13 cellular contexts compared by ENCODE assay signal in genomic region chr1:160460214-160460642, GRCh38. TPM values are rescaled to one million over a fixed set of nuclear protein-coding genes. Genes with fewer than 3 reads are reported as not detected.
DNase-seq lines count a peak whose midpoint lies in the region; ATAC-seq lines count a peak whose summit lies in the region.
"Had no signal": no experiment of that assay in that cellular context is flagged by ENCODE, and none has a peak within 500 bp of the region (broad histone marks: within the 10 kb centered on the region; RNA-seq: fewer than 3 reads in every experiment).

No MANE protein-coding gene starts in this region.

- no peak overlapping the region for H2BK120ac ChIP-seq in neuronal stem cell (ENCODE audit: low read depth, low read length)

- peaks cover 0 to 4% (median 0%) of the 10 kb centered on the region in 3 experiments for H3K27me3 ChIP-seq in neuronal stem cell (ENCODE audit: control insufficient read depth in 3 of 3, insufficient read depth in 3 of 3, low read depth in 1 of 3, low read length in 3 of 3)
- H3K27me3 ChIP-seq: upper lobe of left lung had no signal

- no peaks in the 10 kb centered on the region for H3K27me3 Mint-ChIP-seq in activated CD4-positive, alpha-beta T cell treated with anti-CD3 and anti-CD28 coated beads, Interleukin-2, amount 10 ng/mL, durations not matched to agents 7 days and 5 days
- H3K27me3 Mint-ChIP-seq in activated T-helper 17 cell treated with anti-CD3 and anti-CD28 coated beads, Interleukin-2, amount 50 U/mL, for 72 hours, result no peaks in the 10 kb centered on the region

- no peak overlapping the region for H4K91ac ChIP-seq in neuronal stem cell (ENCODE audit: low read depth, low read length, poor library complexity)

- H3K18ac ChIP-seq in neuronal stem cell (ENCODE audit: low read length), result no peak overlapping the region

- no peak for DNase-seq in activated CD4-positive, alpha-beta T cell treated with anti-CD3 and anti-CD28 coated beads, Interleukin-2, amount 10 ng/mL, durations not matched to agents 7 days and 5 days
- no peak for DNase-seq in activated CD4-positive, alpha-beta T cell treated with anti-CD3 and anti-CD28 coated beads, Interleukin-2, amount 50 U/mL, for 1 hour
- DNase-seq in neuronal stem cell (ENCODE audit: low spot score), result no peak
- DNase-seq in mucosa of gallbladder (ENCODE audit: low spot score), result no peak
- no peak for DNase-seq in foreskin melanocyte
- no peak for DNase-seq in NCI-H187 treated with DMSO at 0.1 percent for 48 hours (lab: John Stamatoyannopoulos, UW)
- DNase-seq: amniotic stem cell, DMS153, NCI-H69, SHP77 treated with DMSO at 0.1 percent for 48 hours had no signal

- peak; percentile 53 for ATAC-seq in HG02610 (IDR thresholded peaks at IDR 0.05; ENCODE audit: unreplicated experiment)
- ATAC-seq in activated T-helper 17 cell treated with anti-CD3 and anti-CD28 coated beads, Interleukin-2, amount 50 U/mL, for 72 hours (replicated peaks), result peak; percentile 53

- no peak overlapping the region for H3K4me2 ChIP-seq in neuronal stem cell (ENCODE audit: insufficient read depth, low read length, poor library complexity, severe bottlenecking)

- no peak overlapping the region for H2BK12ac ChIP-seq in neuronal stem cell (ENCODE audit: low read length)

- H2BK5ac ChIP-seq in neuronal stem cell (ENCODE audit: low read length), result no peak overlapping the region

- no peaks in the 10 kb centered on the region for H3K9me3 Mint-ChIP-seq in activated CD4-positive, alpha-beta T cell treated with anti-CD3 and anti-CD28 coated beads, Interleukin-2, amount 10 ng/mL, durations not matched to agents 7 days and 5 days
- H3K9me3 Mint-ChIP-seq in activated T-helper 17 cell treated with anti-CD3 and anti-CD28 coated beads, Interleukin-2, amount 50 U/mL, for 72 hours, result no peaks in the 10 kb centered on the region

- no peak overlapping the region for H3K4me3 ChIP-seq in neuronal stem cell (ENCODE audit: low read length in 2 of 2)
- H3K4me3 ChIP-seq: upper lobe of left lung had no signal

- no peak overlapping the region for H3K14ac ChIP-seq in neuronal stem cell (ENCODE audit: low read length)

- POLR2A ChIA-PET in activated CD4-positive, alpha-beta T cell treated with anti-CD3 and anti-CD28 coated beads, Interleukin-2, amount 10 ng/mL, durations not matched to agents 7 days and 5 days (lab: Charles Lee), result interaction anchor here (0.6 kb wide), 1 partner anchor 15 kb away, joined by 3 read pairs; no protein-coding TSS in a partner anchor

- no peak overlapping the region for H2AK5ac ChIP-seq in neuronal stem cell (ENCODE audit: low read depth, low read length)

- H3K36me3 Mint-ChIP-seq in activated CD4-positive, alpha-beta T cell treated with anti-CD3 and anti-CD28 coated beads, Interleukin-2, amount 10 ng/mL, durations not matched to agents 7 days and 5 days (ENCODE audit: low read depth), result peaks cover 2% of the 10 kb centered on the region
- H3K36me3 Mint-ChIP-seq in activated T-helper 17 cell treated with anti-CD3 and anti-CD28 coated beads, Interleukin-2, amount 50 U/mL, for 72 hours (ENCODE audit: low read depth), result peaks cover 7% of the 10 kb centered on the region

- no peaks in the 10 kb centered on the region for H3K79me1 ChIP-seq in neuronal stem cell (ENCODE audit: low read depth, low read length)

- peak overlapping the region; percentile 94 for H3K27ac Mint-ChIP-seq in activated CD4-positive, alpha-beta T cell treated with anti-CD3 and anti-CD28 coated beads, Interleukin-2, amount 10 ng/mL, durations not matched to agents 7 days and 5 days
- peak overlapping the region; percentile 97 for H3K27ac Mint-ChIP-seq in activated T-helper 17 cell treated with anti-CD3 and anti-CD28 coated beads, Interleukin-2, amount 50 U/mL, for 72 hours

- no peak overlapping the region for H4K8ac ChIP-seq in neuronal stem cell (ENCODE audit: low read depth, low read length)

- CTCF ChIA-PET in activated CD4-positive, alpha-beta T cell treated with anti-CD3 and anti-CD28 coated beads, Interleukin-2, amount 10 ng/mL, durations not matched to agents 7 days and 5 days (lab: Charles Lee), result interaction anchor here (0.6 to 7.5 kb wide), 3 partner anchors 9 to 13 kb away, joined by 3 to 32 read pairs (median 5); no protein-coding TSS in a partner anchor

- peak overlapping the region; percentile 58 for H3K4me3 Mint-ChIP-seq in activated CD4-positive, alpha-beta T cell treated with anti-CD3 and anti-CD28 coated beads, Interleukin-2, amount 10 ng/mL, durations not matched to agents 7 days and 5 days
- peak overlapping the region; percentile 88 for H3K4me3 Mint-ChIP-seq in activated T-helper 17 cell treated with anti-CD3 and anti-CD28 coated beads, Interleukin-2, amount 50 U/mL, for 72 hours

- no CpG with 5 or more reads among the region's 5 CpGs for WGBS in neuronal stem cell (ENCODE audit: extremely low coverage in 2 of 2, insufficient read length in 2 of 2, insufficient replicate concordance in 1 of 2), 2 donors

- no peaks in the 10 kb centered on the region for H3K36me3 ChIP-seq in neuronal stem cell (replicated peaks in 1 of 2; ENCODE audit: control insufficient read depth in 2 of 2, insufficient read depth in 2 of 2, low read length in 2 of 2)
- H3K36me3 ChIP-seq: upper lobe of left lung had no signal

- no peak overlapping the region for H3K27ac ChIP-seq in neuronal stem cell (replicated peaks; ENCODE audit: low read length)
- H3K27ac ChIP-seq: upper lobe of left lung had no signal

- H3K23ac ChIP-seq in neuronal stem cell (ENCODE audit: low read depth, low read length, poor library complexity), result no peak overlapping the region

- H2AFZ ChIP-seq in neuronal stem cell (ENCODE audit: low read length), result peak overlapping the region; percentile 36

- H2BK15ac ChIP-seq in neuronal stem cell (ENCODE audit: low read length), result no peak overlapping the region

- peaks cover 51% of the 10 kb centered on the region for H3K4me1 Mint-ChIP-seq in activated CD4-positive, alpha-beta T cell treated with anti-CD3 and anti-CD28 coated beads, Interleukin-2, amount 10 ng/mL, durations not matched to agents 7 days and 5 days
- H3K4me1 Mint-ChIP-seq in activated T-helper 17 cell treated with anti-CD3 and anti-CD28 coated beads, Interleukin-2, amount 50 U/mL, for 72 hours, result peaks cover 57% of the 10 kb centered on the region

- H3K4me1 ChIP-seq in neuronal stem cell (ENCODE audit: control insufficient read depth in 2 of 2, insufficient read depth in 1 of 2, low read depth in 1 of 2, low read length in 2 of 2), result no peaks in the 10 kb centered on the region
- H3K4me1 ChIP-seq: upper lobe of left lung had no signal

- no peaks in the 10 kb centered on the region for H3K9me3 ChIP-seq in neuronal stem cell (replicated peaks in 1 of 2; ENCODE audit: control insufficient read depth in 2 of 2, insufficient read depth in 1 of 2, low read depth in 1 of 2, low read length in 2 of 2)
- H3K9me3 ChIP-seq: upper lobe of left lung had no signal

- H3K9ac ChIP-seq in neuronal stem cell (ENCODE audit: low read depth, low read length, poor library complexity), result no peak overlapping the region

- H3K4ac ChIP-seq in neuronal stem cell (ENCODE audit: low read length), result no peak overlapping the region

RNA-seq across cellular contexts. Expression of gene VANGL2, which starts 59.9 kb away (rescaled TPM):
- under 1 TPM in 1 of 2 experiments, not detected in 1; 0.04 TPM for total RNA-seq in activated CD4-positive, alpha-beta T cell treated with anti-CD3 and anti-CD28 coated beads, Interleukin-2, amount 10 ng/mL, durations not matched to agents 7 days and 5 days
- not detected for total RNA-seq in activated T-helper 17 cell treated with anti-CD3 and anti-CD28 coated beads, Interleukin-2, amount 50 U/mL, for 72 hours
- polyA plus RNA-seq in neuronal stem cell (2013, experiment 1 of 2), result 72.6 TPM
- 74.1 TPM for polyA plus RNA-seq in neuronal stem cell (2013, experiment 2 of 2)
- 6.5 TPM for total RNA-seq in mucosa of gallbladder
